ENCODE assay signal across 8 cellular contexts in the genomic region with DNA sequence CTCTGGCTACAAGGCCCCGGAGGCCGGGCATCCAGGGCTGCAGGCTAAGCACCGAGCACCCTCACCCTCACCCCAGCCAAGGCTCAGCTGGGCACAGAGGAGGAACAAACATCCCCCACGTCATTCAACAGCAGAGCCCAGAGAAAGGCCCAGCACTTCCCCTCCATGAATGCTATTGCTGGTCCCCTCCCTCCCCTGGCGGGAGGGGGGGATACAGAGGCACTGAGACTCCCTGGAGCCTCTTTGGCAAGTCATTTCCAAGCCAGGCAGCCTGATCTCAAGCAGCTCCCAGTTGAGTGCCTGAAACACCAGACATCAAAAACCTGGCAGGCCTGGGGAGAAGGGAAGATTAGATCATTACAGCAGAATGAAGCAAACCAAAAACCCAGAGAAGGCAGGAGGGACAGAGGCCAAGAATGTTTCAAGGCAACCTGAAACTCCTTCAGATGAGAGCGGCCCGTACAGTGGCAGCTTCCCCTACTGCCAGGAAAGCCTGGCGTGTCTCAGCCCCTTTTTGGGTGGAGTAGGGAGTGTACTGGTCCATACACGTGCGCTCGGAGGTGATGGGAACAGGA.
DNase-seq lines count a peak whose midpoint lies in the region; ATAC-seq and TF ChIP-seq lines count a peak whose summit lies in the region.

No MANE protein-coding gene starts in this region.

- H3K4me1 ChIP-seq in mammary epithelial cell (ENCODE audit: insufficient read depth, low read length) (peaks cover 51% of the 10 kb centered on the region), right lobe of liver (peaks cover 3 to 37% (median 17%) of the 10 kb centered on the region in 4 donors), thymus (ENCODE audit: control insufficient read depth, insufficient read depth, low read length) (peaks cover 65% of the 10 kb centered on the region)

- H3K9me3 ChIP-seq in mammary epithelial cell (replicated peaks; ENCODE audit: insufficient read depth, low read length) = no peaks in the 10 kb centered on the region
- no peaks in the 10 kb centered on the region for H3K9me3 ChIP-seq in right lobe of liver
- H3K9me3 ChIP-seq in thymus (ENCODE audit: control insufficient read depth) = no peaks in the 10 kb centered on the region

- DNase-seq in DMS153 treated with DMSO at 0.1 percent for 48 hours (lab: John Stamatoyannopoulos, UW; ENCODE audit: unreplicated experiment) = peak; percentile 56
- DNase-seq in NCI-H2081 treated with DMSO at 0.1 percent for 48 hours (lab: John Stamatoyannopoulos, UW) = peak; percentile 59
- DNase-seq in mammary epithelial cell = no peak
- DNase-seq in right lobe of liver = peak; percentile 44 to 67 (median 58)

- H3K27me3 ChIP-seq in mammary epithelial cell (ENCODE audit: insufficient read depth, low read length) = no peaks in the 10 kb centered on the region
- H3K27me3 ChIP-seq in right lobe of liver = no peaks in the 10 kb centered on the region
- no peaks in the 10 kb centered on the region for H3K27me3 ChIP-seq in thymus (ENCODE audit: control insufficient read depth, insufficient read depth)

- peak overlapping the region; percentile 75 for H2AFZ ChIP-seq in mammary epithelial cell (ENCODE audit: low read depth, low read length)

- H3K4me3 ChIP-seq in mammary epithelial cell (replicated peaks in 1 of 3; ENCODE audit: insufficient read depth in 1 of 3, low read depth in 2 of 3, low read length in 3 of 3) (no peak overlapping the region), right lobe of liver (no peak overlapping the region), thymus (ENCODE audit: low read length) (no peak overlapping the region)

- no peaks in the 10 kb centered on the region for H4K20me1 ChIP-seq in mammary epithelial cell (ENCODE audit: insufficient read depth, low read length)

- no peaks in the 10 kb centered on the region for H3K79me2 ChIP-seq in mammary epithelial cell (ENCODE audit: insufficient read depth, low read length)

- ATAC-seq in right lobe of liver (peak in 3 of 4 donors; percentile 1 to 8 (median 2)), GM19397 (IDR thresholded peaks at IDR 0.05; ENCODE audit: unreplicated experiment) (no peak), GM21390 (IDR thresholded peaks at IDR 0.05; ENCODE audit: unreplicated experiment) (no peak), GM18861 (IDR thresholded peaks at IDR 0.05; ENCODE audit: unreplicated experiment) (no peak)

- peak overlapping the region; percentile 88 for H3K27ac ChIP-seq in mammary epithelial cell (ENCODE audit: insufficient read depth, low read depth, low read length)
- peak overlapping the region; percentile 72 to 82 (median 81) for H3K27ac ChIP-seq in right lobe of liver
- H3K27ac ChIP-seq in thymus (ENCODE audit: low read depth) = peak overlapping the region; percentile 57

- peak overlapping the region; percentile 73 for H3K4me2 ChIP-seq in mammary epithelial cell (ENCODE audit: insufficient read depth, low read depth, low read length)

- in situ Hi-C loops in mammary epithelial cell (cut with MboI; ENCODE audit: low sequenced_read_pairs in 2 of 2) = loop anchor here in 1 of 2 donors (5.0 to 10.0 kb wide), 2 partner anchors 104 to 147 kb away; no protein-coding TSS in a partner anchor

- H3K36me3 ChIP-seq in mammary epithelial cell (ENCODE audit: insufficient read depth, low read length) (no peaks in the 10 kb centered on the region), right lobe of liver (no peaks in the 10 kb centered on the region), thymus (ENCODE audit: control insufficient read depth, insufficient read depth) (no peaks in the 10 kb centered on the region)

- intact Hi-C loops in mammary epithelial cell (cut with micrococcal nuclease) = loop anchor here (1.0 kb wide), 3 partner anchors 38 to 110 kb away; a partner anchor contains a TSS
- intact Hi-C loops in right lobe of liver (cut with DNase I) = loop anchor here in 1 of 2 donors (10.0 kb wide), 1 partner anchor 147 kb away; no protein-coding TSS in a partner anchor

- BruUV-seq in mammary epithelial cell (replicated peaks; lab: Mats Ljungman, UMichigan) = TSS peak; percentile 83

- 3% methylated on average over 11 of the region's 11 CpGs for WGBS in mammary epithelial cell (ENCODE audit: low coverage, missing lambda C conversion rate)
- WGBS in right lobe of liver (ENCODE audit: insufficient coverage, low coverage, low lambda C conversion rate, missing lambda C conversion rate) = 46% methylated on average over 4 of the region's 11 CpGs
- 43% methylated on average over 11 of the region's 11 CpGs for WGBS in thymus

- no peak for TF ChIP-seq CTCF in mammary epithelial cell (conservative IDR thresholded peaks at IDR 0.05 in 1 of 2, IDR thresholded peaks at IDR 0.05 in 1 of 2; ENCODE audit: extremely low read depth in 1 of 2, insufficient read depth in 1 of 2, low read depth in 1 of 2, low read length in 2 of 2)
- no peak for TF ChIP-seq CTCF in right lobe of liver (IDR thresholded peaks at IDR 0.05)

- CTCF ChIA-PET in mammary epithelial cell (lab: Charles Lee; ENCODE audit: low non-redundant PET) = interaction anchor here (1.2 kb wide), 1 partner anchor 35 kb away, joined by 3 read pairs; no protein-coding TSS in a partner anchor

- dilution Hi-C loops in mammary epithelial cell (cut with HindIII; ENCODE audit: low sequenced_read_pairs) = no loop called here

- peak overlapping the region; percentile 73 for H3K9ac ChIP-seq in mammary epithelial cell (ENCODE audit: insufficient read depth, low read length)

- no peak for TF ChIP-seq POLR2A in right lobe of liver (IDR thresholded peaks at IDR 0.05)

Comparison
In these comparisons a context has a peak if more than half of its experiments do, and no peak if none do; other contexts are left out.
1. ATAC-seq: peak in right lobe of liver (3 of 4); none in GM19397 (single experiment), GM21390 (single experiment) and GM18861 (single experiment).
2. Peak in every context shown above with its lines, with median percentiles within 50 percentile points of each other: H3K27ac ChIP-seq.